ENCODE assay signal across 12 cellular contexts in genomic region chr3:23455084-23455483, GRCh38.
A peak's percentile ranks its signal among the peaks of the same experiment; 100 is the strongest.
DNase-seq lines count a peak whose midpoint lies in the region; ATAC-seq, FAIRE-seq and TF ChIP-seq lines count a peak whose summit lies in the region.
"Had no signal": no experiment of that assay in that cellular context is flagged by ENCODE, and none has a peak within 500 bp of the region (broad histone marks: within the 10 kb centered on the region; RNA-seq: fewer than 3 reads in every experiment).

No MANE protein-coding gene starts in this region.

- H3K4me3 ChIP-seq in NB4 (ENCODE audit: low read depth, low read length) (no peak overlapping the region), choroid plexus epithelial cell (ENCODE audit: low read depth, low read length) (no peak overlapping the region)

- TF ChIP-seq CTCF in NB4 (IDR thresholded peaks at IDR 0.05; ENCODE audit: low read depth, low read length) = no peak
- TF ChIP-seq CTCF in choroid plexus epithelial cell (conservative IDR thresholded peaks at IDR 0.05; ENCODE audit: low read depth, low read length) = no peak

- ATAC-seq in GM19467 (IDR thresholded peaks at IDR 0.05; ENCODE audit: unreplicated experiment) = no peak
- no peak for ATAC-seq in GM21526 (IDR thresholded peaks at IDR 0.05; ENCODE audit: low FRiP score, unreplicated experiment)
- ATAC-seq: T-cell had no signal

- DNase-seq in GM12891 (ENCODE audit: insufficient read length, low spot score) (no peak), NB4 (ENCODE audit: low read depth) (peak; percentile 79), choroid plexus epithelial cell (ENCODE audit: low read depth) (peak; percentile 86), non-pigmented ciliary epithelial cell (ENCODE audit: low read depth) (peak; percentile 42), 8988T (no peak), GM19238 (ENCODE audit: insufficient read length, low spot score) (no peak)
- DNase-seq: cerebellar nuclear complex; nephron progenitor cell; stimulated activated CD4-positive, alpha-beta T cell treated with anti-CD3 and anti-CD28 coated beads, Interleukin-4, amount 100 ng/mL, for 4 hours; T-cell had no signal

- peak; percentile 16 for FAIRE-seq in GM12891 (lab: Jason Lieb, UNC)

- TF ChIP-seq POLR2A in GM12891 (IDR thresholded peaks at IDR 0.05; ENCODE audit: low read depth, low read length) (no peak), NB4 (IDR thresholded peaks at IDR 0.05; ENCODE audit: extremely low read depth, insufficient read length) (no peak)

TF ChIP-seq in GM12891, 5 proteins besides CTCF, POLR2A, EP300 and RAD21:
- TF ChIP-seq POLR2AphosphoS5 (IDR thresholded peaks at IDR 0.05; ENCODE audit: low read depth, low read length) = no peak

Comparison
In these comparisons a context has a peak if more than half of its experiments do, and no peak if none do; other contexts are left out.
1. DNase-seq: peak in NB4 (single experiment), choroid plexus epithelial cell (single experiment) and non-pigmented ciliary epithelial cell (single experiment); none in GM12891 (single experiment), 8988T (single experiment) and GM19238 (single experiment).